14 cellular contexts compared by ENCODE assay signal in the genomic region with DNA sequence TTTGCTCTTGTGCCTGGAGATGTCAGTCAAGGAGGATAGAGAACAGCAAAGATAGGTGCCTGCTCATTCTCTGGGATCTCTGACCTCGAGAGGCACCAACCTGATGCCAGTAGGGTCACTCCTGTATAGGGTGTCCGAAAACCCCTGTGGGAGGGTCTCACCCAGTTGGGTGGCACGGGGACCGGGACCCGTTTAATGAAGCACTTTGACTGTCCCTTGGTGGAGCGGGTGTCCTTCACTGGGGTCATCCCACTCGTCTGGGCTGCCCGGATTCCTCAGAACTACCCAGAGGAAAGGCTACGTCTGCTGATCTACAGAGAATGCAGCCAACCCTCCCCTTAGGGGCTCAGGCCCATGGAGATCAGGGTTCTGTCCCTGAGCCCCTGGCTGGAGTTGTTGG.
DNase-seq lines count a peak whose midpoint lies in the region; ATAC-seq, FAIRE-seq and TF ChIP-seq lines count a peak whose summit lies in the region.
"Had no signal": no experiment of that assay in that cellular context is flagged by ENCODE, and none has a peak within 500 bp of the region (broad histone marks: within the 10 kb centered on the region; RNA-seq: fewer than 3 reads in every experiment).

No MANE protein-coding gene starts in this region.

- ATAC-seq in K562 = no peak

- peaks cover 3% of the 10 kb centered on the region for H3K27me3 Mint-ChIP-seq in activated CD4-positive, alpha-beta memory T cell treated with anti-CD3 and anti-CD28 coated beads for 36 hours
- H3K27me3 Mint-ChIP-seq: IgD-negative memory B cell had no signal

- TF ChIP-seq RAD21 in K562 (CRISPR knock-in tag; conservative IDR thresholded peaks at IDR 0.05 in 1 of 2, IDR thresholded peaks at IDR 0.05 in 1 of 2) = no peak

- H3K4me1 Mint-ChIP-seq in activated CD4-positive, alpha-beta memory T cell treated with anti-CD3 and anti-CD28 coated beads for 36 hours (ENCODE audit: low read depth) = no peaks in the 10 kb centered on the region
- H3K4me1 Mint-ChIP-seq: CD4-positive, CD25-positive, alpha-beta regulatory T cell; IgD-negative memory B cell had no signal

- no peaks in the 10 kb centered on the region for H3K79me2 ChIP-seq in K562 (ENCODE audit: control insufficient read depth, insufficient read depth, low read length)
- H3K79me2 ChIP-seq in trophoblast cell (ENCODE audit: control insufficient read depth, insufficient read depth, low read length, poor library complexity) = no peaks in the 10 kb centered on the region

- H3K36me3 ChIP-seq in HUES48 (ENCODE audit: control insufficient read depth, insufficient read depth, low read length) (no peaks in the 10 kb centered on the region), K562 (ENCODE audit: control insufficient read depth, insufficient read depth, low read length) (no peaks in the 10 kb centered on the region), iPS-20b (ENCODE audit: insufficient read depth, low read depth, low read length) (no peaks in the 10 kb centered on the region), trophoblast cell (ENCODE audit: control insufficient read depth in 1 of 2, insufficient read depth in 2 of 2, low read length in 2 of 2) (no peaks in the 10 kb centered on the region)
- H3K36me3 ChIP-seq: BLaER1 treated with 17β-estradiol and CSF1 and Interleukin-3, amounts not matched to agents 10 nM and 100 nM had no signal

- no peak overlapping the region for H4K91ac ChIP-seq in trophoblast cell (ENCODE audit: low read depth, low read length)

- H2BK5ac ChIP-seq in trophoblast cell (ENCODE audit: low read depth, low read length, poor library complexity) = no peak overlapping the region

- no peak overlapping the region for H2BK120ac ChIP-seq in trophoblast cell (ENCODE audit: insufficient read depth, low read length, poor library complexity)

- TF ChIP-seq CTCF in K562 (IDR thresholded peaks at IDR 0.05 in 2 of 3, conservative IDR thresholded peaks at IDR 0.05 in 1 of 3; ENCODE audit: insufficient read depth in 2 of 3, low read depth in 1 of 3, low read length in 3 of 3) (no peak), foreskin fibroblast (IDR thresholded peaks at IDR 0.05; ENCODE audit: low read depth, low read length) (no peak)

- H3K14ac ChIP-seq in trophoblast cell (ENCODE audit: low read length) = no peak overlapping the region

- no peak overlapping the region for H3K4me3 Mint-ChIP-seq in activated CD4-positive, alpha-beta memory T cell treated with anti-CD3 and anti-CD28 coated beads for 36 hours
- H3K4me3 Mint-ChIP-seq: CD4-positive, CD25-positive, alpha-beta regulatory T cell; IgD-negative memory B cell had no signal

- H4K12ac ChIP-seq in trophoblast cell (ENCODE audit: low read depth, low read length) = no peak overlapping the region

- no peaks in the 10 kb centered on the region for H3K36me3 Mint-ChIP-seq in activated CD4-positive, alpha-beta memory T cell treated with anti-CD3 and anti-CD28 coated beads for 36 hours
- H3K36me3 Mint-ChIP-seq: CD4-positive, CD25-positive, alpha-beta regulatory T cell; IgD-negative memory B cell had no signal

- POLR2A ChIA-PET in K562 (lab: Yijun Ruan, JAX) = no interaction called here
- POLR2A ChIA-PET in activated CD4-positive, alpha-beta memory T cell treated with anti-CD3 and anti-CD28 coated beads for 36 hours (lab: Charles Lee) = no interaction called here

- H3K4ac ChIP-seq in trophoblast cell (ENCODE audit: low read depth, low read length) = no peak overlapping the region

- no peak overlapping the region for H3K9ac ChIP-seq in HUES48 (ENCODE audit: low read depth, low read length)
- H3K9ac ChIP-seq in K562 (ENCODE audit: insufficient read depth in 1 of 2, low read depth in 2 of 2, low read length in 2 of 2) = no peak overlapping the region
- 0 out of 2 replicates have a peak overlapping the region, but pooled peaks have one; percentile 25 for H3K9ac ChIP-seq in iPS-20b (ENCODE audit: low read depth, low read length)
- no peak overlapping the region for H3K9ac ChIP-seq in trophoblast cell (ENCODE audit: low read length)
- H3K9ac ChIP-seq: BLaER1 treated with 17β-estradiol and CSF1 and Interleukin-3, amounts not matched to agents 10 nM and 100 nM had no signal

- H3K9me1 ChIP-seq in K562 (ENCODE audit: control insufficient read depth, insufficient read depth, low read length) = no peaks in the 10 kb centered on the region

- peak overlapping the region; percentile 10; the same call in 1 of the 2 replicates for H3K4me3 ChIP-seq in HUES48 (ENCODE audit: low read depth, low read length)
- no peak overlapping the region for H3K4me3 ChIP-seq in K562
- H3K4me3 ChIP-seq in iPS-20b (ENCODE audit: low read length) = 0 out of 2 replicates have a peak overlapping the region, but pooled peaks have one; percentile 19
- no peak overlapping the region for H3K4me3 ChIP-seq in trophoblast cell (ENCODE audit: low read depth, low read length)
- no peak overlapping the region for H3K4me3 ChIP-seq in foreskin fibroblast (ENCODE audit: low read depth in 1 of 2, low read length in 2 of 2)
- H3K4me3 ChIP-seq: BLaER1 treated with 17β-estradiol and CSF1 and Interleukin-3, amounts not matched to agents 10 nM and 100 nM had no signal

- H3K4me1 ChIP-seq in HUES48 (ENCODE audit: control insufficient read depth, insufficient read depth, low read length) (peaks cover 18% of the 10 kb centered on the region), K562 (replicated peaks in 1 of 2; ENCODE audit: control insufficient read depth in 2 of 2, insufficient read depth in 2 of 2, low read length in 2 of 2) (peaks cover 3 to 9% of the 10 kb centered on the region in 2 experiments; a peak in 4 of 5 replicates), iPS-20b (ENCODE audit: insufficient read depth, low read length) (peaks cover 13% of the 10 kb centered on the region; the same call in 1 of the 2 replicates), trophoblast cell (ENCODE audit: control insufficient read depth in 1 of 2, insufficient read depth in 2 of 2, low read length in 2 of 2) (peaks cover 2 to 9% of the 10 kb centered on the region in 2 experiments)
- H3K4me1 ChIP-seq: BLaER1 treated with 17β-estradiol and CSF1 and Interleukin-3, amounts not matched to agents 10 nM and 100 nM had no signal

- H3K27me3 ChIP-seq in HUES48 (ENCODE audit: control insufficient read depth, insufficient read depth, low read length) (no peaks in the 10 kb centered on the region), K562 (ENCODE audit: control insufficient read depth in 2 of 2, insufficient read depth in 2 of 2, low read length in 2 of 2) (no peaks in the 10 kb centered on the region), iPS-20b (ENCODE audit: insufficient read depth, low read length) (no peaks in the 10 kb centered on the region), trophoblast cell (ENCODE audit: insufficient read depth, low read length) (no peaks in the 10 kb centered on the region)
- H3K27me3 ChIP-seq: BLaER1 treated with 17β-estradiol and CSF1 and Interleukin-3, amounts not matched to agents 10 nM and 100 nM had no signal

- peaks cover 4% of the 10 kb centered on the region for H3K79me1 ChIP-seq in trophoblast cell (ENCODE audit: low read length)

- no peak for TF ChIP-seq POLR2A in K562 (conservative IDR thresholded peaks at IDR 0.05)

- BruUV-seq in K562 (replicated peaks; lab: Mats Ljungman, UMichigan) = no TSS peak

- H3K27ac ChIP-seq in HUES48 (ENCODE audit: low read depth, low read length) (no peak overlapping the region), K562 (ENCODE audit: extremely low read depth, low read depth, low read length) (peak overlapping the region; percentile 63), iPS-20b (ENCODE audit: low read length) (no peak overlapping the region), trophoblast cell (ENCODE audit: low read depth, low read length) (no peak overlapping the region)
- H3K27ac ChIP-seq: BLaER1 treated with 17β-estradiol and CSF1 and Interleukin-3, amounts not matched to agents 10 nM and 100 nM had no signal

- no peak for FAIRE-seq in K562 (lab: Jason Lieb, UNC)

- H3K18ac ChIP-seq in trophoblast cell (ENCODE audit: low read length) = no peak overlapping the region

- H2AK5ac ChIP-seq in trophoblast cell (ENCODE audit: low read length) = no peak overlapping the region

- TF ChIP-seq EP300 in K562 (IDR thresholded peaks at IDR 0.05; ENCODE audit: low read length) = no peak

- 54% methylated on average over 4 of the region's 9 CpGs for WGBS in K562 (ENCODE audit: insufficient coverage, low coverage, missing lambda C conversion rate)
- no CpG with 5 or more reads among the region's 9 CpGs for WGBS in trophoblast cell (ENCODE audit: extremely low coverage, insufficient coverage, insufficient read length)

- CTCF ChIA-PET in K562 (lab: Yijun Ruan, JAX; ENCODE audit: low intra/inter-chr PET ratio) = no interaction called here
- CTCF ChIA-PET in activated CD4-positive, alpha-beta memory T cell treated with anti-CD3 and anti-CD28 coated beads for 36 hours (lab: Charles Lee) = no interaction called here

- H3K9me3 ChIP-seq in HUES48 (ENCODE audit: control insufficient read depth, insufficient read depth, low read length) (no peaks in the 10 kb centered on the region; the same call in 1 of the 2 replicates), K562 (replicated peaks; ENCODE audit: control insufficient read depth, insufficient read depth, low read depth, low read length) (no peaks in the 10 kb centered on the region), iPS-20b (ENCODE audit: insufficient read depth, low read depth, low read length) (no peaks in the 10 kb centered on the region), trophoblast cell (ENCODE audit: insufficient read depth, low read depth, low read length) (no peaks in the 10 kb centered on the region)

- H4K8ac ChIP-seq in trophoblast cell (ENCODE audit: low read depth, low read length) = no peak overlapping the region

- no peak overlapping the region for H3K23ac ChIP-seq in trophoblast cell (ENCODE audit: low read length)

- H3K27ac Mint-ChIP-seq in activated CD4-positive, alpha-beta memory T cell treated with anti-CD3 and anti-CD28 coated beads for 36 hours = no peak overlapping the region
- H3K27ac Mint-ChIP-seq: CD4-positive, CD25-positive, alpha-beta regulatory T cell; IgD-negative memory B cell had no signal

- peak overlapping the region; percentile 55; the same call in 1 of the 2 replicates for H3K4me2 ChIP-seq in K562 (ENCODE audit: insufficient read depth, low read length)
- H3K4me2 ChIP-seq in trophoblast cell (ENCODE audit: low read length) = no peak overlapping the region
- H3K4me2 ChIP-seq: BLaER1 treated with 17β-estradiol and CSF1 and Interleukin-3, amounts not matched to agents 10 nM and 100 nM had no signal

- H4K20me1 ChIP-seq in K562 (replicated peaks; ENCODE audit: control insufficient read depth, insufficient read depth, low read length) = no peaks in the 10 kb centered on the region
- H4K20me1 ChIP-seq: BLaER1 treated with 17β-estradiol and CSF1 and Interleukin-3, amounts not matched to agents 10 nM and 100 nM had no signal

- DNase-seq in K562 (ENCODE audit: extremely low read depth in 1 of 4, low spot score in 3 of 4) = no peak
- no peak for DNase-seq in trophoblast cell
- DNase-seq in activated CD4-positive, alpha-beta memory T cell treated with anti-CD3 and anti-CD28 coated beads for 36 hours = no peak
- DNase-seq in foreskin fibroblast = no peak
- DNase-seq in NCI-H1105 (lab: John Stamatoyannopoulos, UW) = no peak
- DNase-seq: ACHN; CD4-positive, CD25-positive, alpha-beta regulatory T cell; DMS53; GF-D8; H7 had no signal

- in situ Hi-C loops in K562 (cut with MboI) = no loop called here

- intact Hi-C loops in K562 (cut with micrococcal nuclease) = no loop called here
- intact Hi-C loops in activated CD4-positive, alpha-beta memory T cell treated with anti-CD3 and anti-CD28 coated beads for 36 hours (cut with micrococcal nuclease) = no loop called here

- H2AFZ ChIP-seq in K562 (ENCODE audit: low read depth, low read length) (peak overlapping the region; percentile 90), trophoblast cell (ENCODE audit: insufficient read depth, low read length, poor library complexity) (no peak overlapping the region)

- H3K9me3 Mint-ChIP-seq in activated CD4-positive, alpha-beta memory T cell treated with anti-CD3 and anti-CD28 coated beads for 36 hours = peaks cover 8% of the 10 kb centered on the region

- H2BK12ac ChIP-seq in trophoblast cell (ENCODE audit: low read length) = peak overlapping the region; percentile 35

Comparison
In these comparisons a context has a peak if more than half of its experiments do, and no peak if none do; other contexts are left out.
1. H3K4me3 ChIP-seq: peak in HUES48 (single experiment) and iPS-20b (single experiment); none in K562 (single experiment), trophoblast cell (single experiment) and foreskin fibroblast (0 of 2).